Comparison of ENCODE assay signal across 9 cellular contexts in the genomic region with DNA sequence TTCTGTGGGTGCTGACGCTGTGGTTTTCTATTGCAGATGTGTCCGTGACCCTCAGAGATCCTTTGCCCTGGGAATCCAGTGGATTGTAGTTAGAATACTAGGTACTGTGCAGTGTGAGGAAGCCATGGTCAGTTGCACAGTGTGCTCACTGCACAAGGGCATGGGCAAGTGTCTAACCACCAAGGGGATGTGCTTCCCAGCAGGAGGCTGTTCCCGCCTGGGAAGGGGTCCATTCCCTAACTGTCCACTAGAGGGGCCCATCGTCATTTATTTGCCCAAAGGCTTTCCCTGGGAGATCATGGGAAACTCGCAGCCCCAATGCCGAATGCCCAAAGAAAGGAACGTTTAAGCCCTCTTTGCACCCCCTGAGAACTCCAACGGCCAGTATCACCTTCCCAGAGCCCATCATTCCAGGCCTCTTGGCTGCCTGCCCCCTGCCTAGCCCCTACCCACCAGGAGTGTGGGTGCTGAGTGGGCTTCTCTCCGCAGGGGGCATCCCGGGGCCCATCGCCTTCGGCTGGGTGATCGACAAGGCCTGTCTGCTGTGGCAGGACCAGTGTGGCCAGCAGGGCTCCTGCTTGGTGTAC. TPM values are rescaled to one million over a fixed set of nuclear protein-coding genes. Genes with fewer than 3 reads are reported as not detected.
DNase-seq lines count a peak whose midpoint lies in the region; ATAC-seq and TF ChIP-seq lines count a peak whose summit lies in the region.
"Had no signal": no experiment of that assay in that cellular context is flagged by ENCODE, and none has a peak within 500 bp of the region (broad histone marks: within the 10 kb centered on the region; RNA-seq: fewer than 3 reads in every experiment).

No MANE protein-coding gene starts in this region.

- peak; percentile 61 for ATAC-seq in gastroesophageal sphincter
- ATAC-seq in HG02759 (IDR thresholded peaks at IDR 0.05; ENCODE audit: unreplicated experiment): no peak
- no peak for ATAC-seq in HG03025 (IDR thresholded peaks at IDR 0.05; ENCODE audit: low FRiP score, unreplicated experiment)

- DNase-seq in COLO829 (ENCODE audit: low spot score): peak; percentile 95
- DNase-seq in HK-2 (ENCODE audit: unreplicated experiment): peak; percentile 83
- peak; percentile 85 for DNase-seq in NCI-H82 (lab: John Stamatoyannopoulos, UW)
- DNase-seq in activated naive CD4-positive, alpha-beta T cell treated with Interleukin-2 at 50 U/mL for 16 hours: peak; percentile 38
- peak; percentile 91 for DNase-seq in osteocyte (ENCODE audit: extremely low spot score, unreplicated experiment)

- H3K9me3 Mint-ChIP-seq in osteocyte (ENCODE audit: unreplicated experiment): no peaks in the 10 kb centered on the region

- no peak for TF ChIP-seq EP300 in gastroesophageal sphincter (IDR thresholded peaks at IDR 0.05)

- no peaks in the 10 kb centered on the region for H3K9me3 ChIP-seq in gastroesophageal sphincter

- 0 to 9% methylated on average over 4 of the region's 13 CpGs for WGBS in gastroesophageal sphincter (ENCODE audit: low coverage in 1 of 2), 2 donors

- no peak overlapping the region for H3K27ac Mint-ChIP-seq in osteocyte (ENCODE audit: unreplicated experiment)

- H3K27me3 ChIP-seq in gastroesophageal sphincter: peaks cover 8% of the 10 kb centered on the region

- no peak overlapping the region for H3K4me3 Mint-ChIP-seq in osteocyte (ENCODE audit: unreplicated experiment)

- no peak overlapping the region for H3K27ac ChIP-seq in gastroesophageal sphincter

- no peaks in the 10 kb centered on the region for H3K36me3 ChIP-seq in gastroesophageal sphincter

- no peaks in the 10 kb centered on the region for H3K36me3 Mint-ChIP-seq in osteocyte (ENCODE audit: unreplicated experiment)

- H3K4me3 ChIP-seq in gastroesophageal sphincter: no peak overlapping the region

- H3K4me1 ChIP-seq in gastroesophageal sphincter: peaks cover 0 to 25% (median 0%) of the 10 kb centered on the region in 3 donors

- no peak for TF ChIP-seq POLR2A in gastroesophageal sphincter (IDR thresholded peaks at IDR 0.05)

- H3K27me3 Mint-ChIP-seq in osteocyte (ENCODE audit: unreplicated experiment): peaks cover 22% of the 10 kb centered on the region

- H3K4me1 Mint-ChIP-seq in osteocyte (ENCODE audit: unreplicated experiment): peaks cover 14% of the 10 kb centered on the region

- TF ChIP-seq CTCF in gastroesophageal sphincter (IDR thresholded peaks at IDR 0.05) (peak in 3 of 4 experiments; percentile 89 to 96 (median 94)), osteocyte (IDR thresholded peaks at IDR 0.05) (peak; percentile 86)

RNA-seq across cellular contexts. Expression of a gene that starts 26.2 kb away (rescaled TPM):
- total RNA-seq in gastroesophageal sphincter (10 to 100 TPM; 15.9 to 20.2 (median 19.2) TPM), osteocyte (1.2 and 1.5 TPM in 2 replicates)

RNA-seq across cellular contexts. Expression of a gene that starts 40.1 kb away (rescaled TPM):
- total RNA-seq in gastroesophageal sphincter: under 1 TPM; 0.13 to 0.85 (median 0.19) TPM
- 0.11 and 0.16 TPM in 2 replicates for total RNA-seq in osteocyte
- total RNA-seq: T-helper 1 cell treated with Interleukin-12 subunit alpha and Interleukin-12 subunit beta and Interleukin-4 antibody, amounts not matched to agents 30 ng/mL and 1 ng/mL, for 36 hours had no signal

Comparison
In these comparisons a context has a peak if more than half of its experiments do, and no peak if none do; other contexts are left out.
1. DNase-seq: peak in every context shown above with its lines; median percentile 95 in COLO829; 91 in osteocyte; 85 in NCI-H82; 83 in HK-2; 38 in activated naive CD4-positive, alpha-beta T cell treated with Interleukin-2 at 50 U/mL for 16 hours.